ENCODE assay signal across 19 cellular contexts in genomic region chr18:10499230-10499629, GRCh38. TPM values are rescaled to one million over a fixed set of nuclear protein-coding genes. Genes with fewer than 3 reads are reported as not detected.
DNase-seq lines count a peak whose midpoint lies in the region; ATAC-seq and TF ChIP-seq lines count a peak whose summit lies in the region.
"Had no signal": no experiment of that assay in that cellular context is flagged by ENCODE, and none has a peak within 500 bp of the region (broad histone marks: within the 10 kb centered on the region; RNA-seq: fewer than 3 reads in every experiment).

No MANE protein-coding gene starts in this region.

- intact Hi-C loops in activated CD8-positive, alpha-beta T cell treated with anti-CD3 and anti-CD28 coated beads for 36 hours (cut with micrococcal nuclease) = no loop called here
- intact Hi-C loops in natural killer cell (cut with micrococcal nuclease) = no loop called here

- no peaks in the 10 kb centered on the region for H3K4me1 ChIP-seq in SJCRH30
- H3K4me1 ChIP-seq: A549, ascending aorta, gastroesophageal sphincter had no signal

- H3K4me3 Mint-ChIP-seq in activated CD8-positive, alpha-beta T cell treated with anti-CD3 and anti-CD28 coated beads for 36 hours = no peak overlapping the region
- no peak overlapping the region for H3K4me3 Mint-ChIP-seq in activated CD8-positive, alpha-beta T cell treated with anti-CD3 and anti-CD28 coated beads, Interleukin-2, amount 10 ng/mL, durations not matched to agents 7 days and 5 days
- no peak overlapping the region for H3K4me3 Mint-ChIP-seq in natural killer cell
- H3K4me3 Mint-ChIP-seq: CD4-positive, alpha-beta memory T cell had no signal

- DNase-seq in activated CD8-positive, alpha-beta T cell treated with anti-CD3 and anti-CD28 coated beads for 36 hours = peak; percentile 61
- no peak for DNase-seq in activated CD8-positive, alpha-beta T cell treated with anti-CD3 and anti-CD28 coated beads, Interleukin-2, amount 10 ng/mL, durations not matched to agents 7 days and 5 days
- peak; percentile 73 for DNase-seq in Jurkat, Clone E6-1 (ENCODE audit: low read depth, low spot score)
- peak; percentile 86 for DNase-seq in SIG-M5 treated with dmso at 0.1 percent for 504 hours (lab: John Stamatoyannopoulos, UW; ENCODE audit: unreplicated experiment)
- DNase-seq in natural killer cell = no peak
- no peak for DNase-seq in islet precursor cell
- DNase-seq in SJCRH30 = no peak
- DNase-seq: CD4-positive, alpha-beta memory T cell; DMS79; HCEC 1CT; left colon; NCI-H187 treated with DMSO at 0.1 percent for 48 hours; NCI-H446; PC-9; SK-N-SH had no signal

- H3K9me3 ChIP-seq in SJCRH30 (replicated peaks) = no peaks in the 10 kb centered on the region
- H3K9me3 ChIP-seq: A549, ascending aorta, gastroesophageal sphincter had no signal

- no peaks in the 10 kb centered on the region for H3K9me3 Mint-ChIP-seq in activated CD8-positive, alpha-beta T cell treated with anti-CD3 and anti-CD28 coated beads for 36 hours
- no peaks in the 10 kb centered on the region for H3K9me3 Mint-ChIP-seq in activated CD8-positive, alpha-beta T cell treated with anti-CD3 and anti-CD28 coated beads, Interleukin-2, amount 10 ng/mL, durations not matched to agents 7 days and 5 days (ENCODE audit: insufficient read depth)
- no peaks in the 10 kb centered on the region for H3K9me3 Mint-ChIP-seq in natural killer cell

- no peak overlapping the region for H3K27ac Mint-ChIP-seq in activated CD8-positive, alpha-beta T cell treated with anti-CD3 and anti-CD28 coated beads for 36 hours
- no peak overlapping the region for H3K27ac Mint-ChIP-seq in activated CD8-positive, alpha-beta T cell treated with anti-CD3 and anti-CD28 coated beads, Interleukin-2, amount 10 ng/mL, durations not matched to agents 7 days and 5 days
- no peak overlapping the region for H3K27ac Mint-ChIP-seq in natural killer cell
- H3K27ac Mint-ChIP-seq: CD4-positive, alpha-beta memory T cell had no signal

- H3K27ac ChIP-seq in SJCRH30 = no peak overlapping the region
- H3K27ac ChIP-seq: A549, ascending aorta, gastroesophageal sphincter, PC-9 had no signal

- POLR2A ChIA-PET in activated CD8-positive, alpha-beta T cell treated with anti-CD3 and anti-CD28 coated beads for 36 hours (lab: Charles Lee) = interaction anchor here (1.2 to 1.5 kb wide), 2 partner anchors 14 to 16 kb away, joined by 3 read pairs; no protein-coding TSS in a partner anchor
- POLR2A ChIA-PET in activated CD8-positive, alpha-beta T cell treated with anti-CD3 and anti-CD28 coated beads, Interleukin-2, amount 10 ng/mL, durations not matched to agents 7 days and 5 days (lab: Charles Lee) = no interaction called here

- H3K27me3 ChIP-seq in SJCRH30 = no peaks in the 10 kb centered on the region
- H3K27me3 ChIP-seq: ascending aorta, gastroesophageal sphincter had no signal

- no peaks in the 10 kb centered on the region for H3K36me3 Mint-ChIP-seq in activated CD8-positive, alpha-beta T cell treated with anti-CD3 and anti-CD28 coated beads for 36 hours (ENCODE audit: low read depth)
- no peaks in the 10 kb centered on the region for H3K36me3 Mint-ChIP-seq in activated CD8-positive, alpha-beta T cell treated with anti-CD3 and anti-CD28 coated beads, Interleukin-2, amount 10 ng/mL, durations not matched to agents 7 days and 5 days (ENCODE audit: low read depth)
- no peaks in the 10 kb centered on the region for H3K36me3 Mint-ChIP-seq in natural killer cell
- H3K36me3 Mint-ChIP-seq: CD4-positive, alpha-beta memory T cell had no signal

- no peak overlapping the region for H3K4me3 ChIP-seq in Jurkat, Clone E6-1 (ENCODE audit: low read length)
- H3K4me3 ChIP-seq in SJCRH30 = no peak overlapping the region
- H3K4me3 ChIP-seq: A549, ascending aorta, gastroesophageal sphincter, PC-9 had no signal

- H3K4me1 Mint-ChIP-seq in activated CD8-positive, alpha-beta T cell treated with anti-CD3 and anti-CD28 coated beads for 36 hours (ENCODE audit: low read depth) = peaks cover 13% of the 10 kb centered on the region
- peaks cover 10% of the 10 kb centered on the region for H3K4me1 Mint-ChIP-seq in activated CD8-positive, alpha-beta T cell treated with anti-CD3 and anti-CD28 coated beads, Interleukin-2, amount 10 ng/mL, durations not matched to agents 7 days and 5 days (ENCODE audit: low read depth)
- peaks cover 6 to 7% of the 10 kb centered on the region in 2 donors for H3K4me1 Mint-ChIP-seq in natural killer cell

- peak; percentile 96 for ATAC-seq in activated CD8-positive, alpha-beta T cell treated with anti-CD3 and anti-CD28 coated beads for 36 hours
- no peak for ATAC-seq in activated CD8-positive, alpha-beta T cell treated with anti-CD3 and anti-CD28 coated beads, Interleukin-2, amount 10 ng/mL, durations not matched to agents 7 days and 5 days
- ATAC-seq in natural killer cell (peak in 2 of 3 donors; percentile 15 to 53), HG03175 (IDR thresholded peaks at IDR 0.05; ENCODE audit: unreplicated experiment) (no peak)
- ATAC-seq: A549, gastroesophageal sphincter, left colon had no signal

- no peak for TF ChIP-seq CTCF in activated CD8-positive, alpha-beta T cell treated with anti-CD3 and anti-CD28 coated beads for 36 hours (IDR thresholded peaks at IDR 0.05)
- TF ChIP-seq CTCF in natural killer cell (IDR thresholded peaks at IDR 0.05) = no peak

- H3K27me3 Mint-ChIP-seq in activated CD8-positive, alpha-beta T cell treated with anti-CD3 and anti-CD28 coated beads for 36 hours = peaks cover 2% of the 10 kb centered on the region
- H3K27me3 Mint-ChIP-seq in activated CD8-positive, alpha-beta T cell treated with anti-CD3 and anti-CD28 coated beads, Interleukin-2, amount 10 ng/mL, durations not matched to agents 7 days and 5 days (ENCODE audit: low read depth) = peaks cover 9% of the 10 kb centered on the region
- peaks cover 15 to 54% of the 10 kb centered on the region in 2 donors for H3K27me3 Mint-ChIP-seq in natural killer cell (ENCODE audit: low read depth in 2 of 2)

- no peaks in the 10 kb centered on the region for H3K36me3 ChIP-seq in SJCRH30
- H3K36me3 ChIP-seq: ascending aorta, gastroesophageal sphincter had no signal

- CTCF ChIA-PET in activated CD8-positive, alpha-beta T cell treated with anti-CD3 and anti-CD28 coated beads for 36 hours (lab: Charles Lee) = no interaction called here
- CTCF ChIA-PET in activated CD8-positive, alpha-beta T cell treated with anti-CD3 and anti-CD28 coated beads, Interleukin-2, amount 10 ng/mL, durations not matched to agents 7 days and 5 days (lab: Charles Lee) = no interaction called here

RNA-seq across cellular contexts. Expression of gene NAPG, which starts 26.6 kb away (rescaled TPM):
- 10 to 100 TPM; 27.5 to 29.7 TPM for total RNA-seq in activated CD8-positive, alpha-beta T cell treated with anti-CD3 and anti-CD28 coated beads for 36 hours
- 10 to 100 TPM; 31.1 to 31.5 TPM for total RNA-seq in activated CD8-positive, alpha-beta T cell treated with anti-CD3 and anti-CD28 coated beads, Interleukin-2, amount 10 ng/mL, durations not matched to agents 7 days and 5 days
- polyA plus RNA-seq in Jurkat, Clone E6-1 (2012; ENCODE audit: insufficient read depth, insufficient read length) = 24.3 TPM
- 10 to 100 TPM; 34.3 to 62.5 (median 48.7) TPM for total RNA-seq in natural killer cell
- total RNA-seq in SJCRH30 (2014; rRNA removed; shearing (Covaris generic)) = 23.8 and 25.5 TPM in 2 replicates

RNA-seq across cellular contexts. Expression of gene APCDD1, which starts 44.8 kb away (rescaled TPM):
- total RNA-seq in activated CD8-positive, alpha-beta T cell treated with anti-CD3 and anti-CD28 coated beads for 36 hours = not detected
- not detected for total RNA-seq in activated CD8-positive, alpha-beta T cell treated with anti-CD3 and anti-CD28 coated beads, Interleukin-2, amount 10 ng/mL, durations not matched to agents 7 days and 5 days
- not detected for polyA plus RNA-seq in Jurkat, Clone E6-1 (2012; ENCODE audit: insufficient read depth, insufficient read length)
- total RNA-seq in natural killer cell = under 1 TPM in 1 of 3 donors, not detected in 2; 0.13 TPM
- total RNA-seq in SJCRH30 (2014; rRNA removed; shearing (Covaris generic)) = not detected in 2 replicates
- total RNA-seq: CD4-positive, alpha-beta memory T cell; PC-9 had no signal
- polyA plus RNA-seq: A549; CD4-positive, alpha-beta memory T cell had no signal

Comparison
In these comparisons a context has a peak if more than half of its experiments do, and no peak if none do; other contexts are left out.
1. ATAC-seq: peak in activated CD8-positive, alpha-beta T cell treated with anti-CD3 and anti-CD28 coated beads for 36 hours (single experiment) and natural killer cell (2 of 3); none in activated CD8-positive, alpha-beta T cell treated with anti-CD3 and anti-CD28 coated beads, Interleukin-2, amount 10 ng/mL, durations not matched to agents 7 days and 5 days (single experiment) and HG03175 (single experiment).
2. DNase-seq: peak in activated CD8-positive, alpha-beta T cell treated with anti-CD3 and anti-CD28 coated beads for 36 hours (single experiment), Jurkat, Clone E6-1 (single experiment) and SIG-M5 treated with dmso at 0.1 percent for 504 hours (single experiment); none in activated CD8-positive, alpha-beta T cell treated with anti-CD3 and anti-CD28 coated beads, Interleukin-2, amount 10 ng/mL, durations not matched to agents 7 days and 5 days (single experiment), natural killer cell (single experiment), islet precursor cell (single experiment) and SJCRH30 (0 of 2).